Comparison of ENCODE assay signal across 1 cellular context in the genomic region with DNA sequence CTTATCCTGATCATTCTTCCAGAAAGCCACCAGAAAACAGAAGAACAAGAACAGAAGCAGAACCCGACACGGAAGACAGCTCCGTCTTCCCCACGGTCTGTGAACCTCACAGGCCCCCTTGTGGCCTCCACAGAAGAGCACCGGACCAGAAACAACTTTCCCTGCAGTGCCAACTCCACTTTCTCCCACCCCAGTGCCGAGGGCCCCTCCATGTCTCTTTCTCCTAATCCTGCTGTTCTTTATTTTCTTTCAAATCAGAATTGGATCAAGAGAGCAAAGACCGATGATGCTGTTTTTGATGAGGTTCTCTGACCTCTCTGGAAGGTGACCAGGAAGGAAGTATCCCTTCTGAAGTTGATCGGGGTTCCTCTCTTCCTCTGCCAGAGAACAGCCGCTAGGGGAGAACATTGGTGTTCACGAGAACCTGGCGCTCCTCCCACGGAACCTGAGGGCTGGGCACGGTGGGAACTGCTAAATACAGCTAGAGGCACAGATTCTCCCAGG.
A peak's percentile ranks its signal among the peaks of the same experiment; 100 is the strongest.
TF ChIP-seq lines count a peak whose summit lies in the region.

No MANE protein-coding gene starts in this region.

TF ChIP-seq in GM12878, 131 proteins besides CTCF, POLR2A, EP300 and RAD21 (continued from another document):
- TF ChIP-seq CEBPZ (IDR thresholded peaks at IDR 0.05; ENCODE audit: low read depth, low read length), result no peak
- no peak for TF ChIP-seq MEF2B (IDR thresholded peaks at IDR 0.05; ENCODE audit: partially characterized antibody, poor library complexity, severe bottlenecking)
- no peak for TF ChIP-seq MXI1 (IDR thresholded peaks at IDR 0.05; ENCODE audit: low read depth, low read length)
- TF ChIP-seq EZH2 (IDR thresholded peaks at IDR 0.05; ENCODE audit: borderline replicate concordance, control insufficient read depth, low read depth, low read length), result no peak
- no peak for TF ChIP-seq RFX5 (IDR thresholded peaks at IDR 0.05; ENCODE audit: low read depth, low read length)
- TF ChIP-seq SP1 (IDR thresholded peaks at IDR 0.05; ENCODE audit: low read depth, low read length), result no peak
- TF ChIP-seq, protein P1, sequence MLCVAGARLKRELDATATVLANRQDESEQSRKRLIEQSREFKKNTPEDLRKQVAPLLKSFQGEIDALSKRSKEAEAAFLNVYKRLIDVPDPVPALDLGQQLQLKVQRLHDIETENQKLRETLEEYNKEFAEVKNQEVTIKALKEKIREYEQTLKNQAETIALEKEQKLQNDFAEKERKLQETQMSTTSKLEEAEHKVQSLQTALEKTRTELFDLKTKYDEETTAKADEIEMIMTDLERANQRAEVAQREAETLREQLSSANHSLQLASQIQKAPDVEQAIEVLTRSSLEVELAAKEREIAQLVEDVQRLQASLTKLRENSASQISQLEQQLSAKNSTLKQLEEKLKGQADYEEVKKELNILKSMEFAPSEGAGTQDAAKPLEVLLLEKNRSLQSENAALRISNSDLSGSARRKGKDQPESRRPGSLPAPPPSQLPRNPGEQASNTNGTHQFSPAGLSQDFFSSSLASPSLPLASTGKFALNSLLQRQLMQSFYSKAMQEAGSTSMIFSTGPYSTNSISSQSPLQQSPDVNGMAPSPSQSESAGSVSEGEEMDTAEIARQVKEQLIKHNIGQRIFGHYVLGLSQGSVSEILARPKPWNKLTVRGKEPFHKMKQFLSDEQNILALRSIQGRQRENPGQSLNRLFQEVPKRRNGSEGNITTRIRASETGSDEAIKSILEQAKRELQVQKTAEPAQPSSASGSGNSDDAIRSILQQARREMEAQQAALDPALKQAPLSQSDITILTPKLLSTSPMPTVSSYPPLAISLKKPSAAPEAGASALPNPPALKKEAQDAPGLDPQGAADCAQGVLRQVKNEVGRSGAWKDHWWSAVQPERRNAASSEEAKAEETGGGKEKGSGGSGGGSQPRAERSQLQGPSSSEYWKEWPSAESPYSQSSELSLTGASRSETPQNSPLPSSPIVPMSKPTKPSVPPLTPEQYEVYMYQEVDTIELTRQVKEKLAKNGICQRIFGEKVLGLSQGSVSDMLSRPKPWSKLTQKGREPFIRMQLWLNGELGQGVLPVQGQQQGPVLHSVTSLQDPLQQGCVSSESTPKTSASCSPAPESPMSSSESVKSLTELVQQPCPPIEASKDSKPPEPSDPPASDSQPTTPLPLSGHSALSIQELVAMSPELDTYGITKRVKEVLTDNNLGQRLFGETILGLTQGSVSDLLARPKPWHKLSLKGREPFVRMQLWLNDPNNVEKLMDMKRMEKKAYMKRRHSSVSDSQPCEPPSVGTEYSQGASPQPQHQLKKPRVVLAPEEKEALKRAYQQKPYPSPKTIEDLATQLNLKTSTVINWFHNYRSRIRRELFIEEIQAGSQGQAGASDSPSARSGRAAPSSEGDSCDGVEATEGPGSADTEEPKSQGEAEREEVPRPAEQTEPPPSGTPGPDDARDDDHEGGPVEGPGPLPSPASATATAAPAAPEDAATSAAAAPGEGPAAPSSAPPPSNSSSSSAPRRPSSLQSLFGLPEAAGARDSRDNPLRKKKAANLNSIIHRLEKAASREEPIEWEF (IDR thresholded peaks at IDR 0.05; ENCODE audit: insufficient replicate concordance, low read depth, low read length), result no peak
- TF ChIP-seq, protein P2, sequence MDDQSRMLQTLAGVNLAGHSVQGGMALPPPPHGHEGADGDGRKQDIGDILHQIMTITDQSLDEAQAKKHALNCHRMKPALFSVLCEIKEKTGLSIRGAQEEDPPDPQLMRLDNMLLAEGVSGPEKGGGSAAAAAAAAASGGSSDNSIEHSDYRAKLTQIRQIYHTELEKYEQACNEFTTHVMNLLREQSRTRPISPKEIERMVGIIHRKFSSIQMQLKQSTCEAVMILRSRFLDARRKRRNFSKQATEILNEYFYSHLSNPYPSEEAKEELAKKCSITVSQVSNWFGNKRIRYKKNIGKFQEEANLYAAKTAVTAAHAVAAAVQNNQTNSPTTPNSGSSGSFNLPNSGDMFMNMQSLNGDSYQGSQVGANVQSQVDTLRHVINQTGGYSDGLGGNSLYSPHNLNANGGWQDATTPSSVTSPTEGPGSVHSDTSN (IDR thresholded peaks at IDR 0.05; ENCODE audit: insufficient replicate concordance, low read depth, low read length), result no peak
- no peak for TF ChIP-seq SMAD1 (IDR thresholded peaks at IDR 0.05; ENCODE audit: low read depth, partially characterized antibody)
- no peak for TF ChIP-seq NR2C2 (IDR thresholded peaks at IDR 0.05; ENCODE audit: borderline replicate concordance, control insufficient read depth, insufficient read length, low read depth)
- TF ChIP-seq, protein P3, sequence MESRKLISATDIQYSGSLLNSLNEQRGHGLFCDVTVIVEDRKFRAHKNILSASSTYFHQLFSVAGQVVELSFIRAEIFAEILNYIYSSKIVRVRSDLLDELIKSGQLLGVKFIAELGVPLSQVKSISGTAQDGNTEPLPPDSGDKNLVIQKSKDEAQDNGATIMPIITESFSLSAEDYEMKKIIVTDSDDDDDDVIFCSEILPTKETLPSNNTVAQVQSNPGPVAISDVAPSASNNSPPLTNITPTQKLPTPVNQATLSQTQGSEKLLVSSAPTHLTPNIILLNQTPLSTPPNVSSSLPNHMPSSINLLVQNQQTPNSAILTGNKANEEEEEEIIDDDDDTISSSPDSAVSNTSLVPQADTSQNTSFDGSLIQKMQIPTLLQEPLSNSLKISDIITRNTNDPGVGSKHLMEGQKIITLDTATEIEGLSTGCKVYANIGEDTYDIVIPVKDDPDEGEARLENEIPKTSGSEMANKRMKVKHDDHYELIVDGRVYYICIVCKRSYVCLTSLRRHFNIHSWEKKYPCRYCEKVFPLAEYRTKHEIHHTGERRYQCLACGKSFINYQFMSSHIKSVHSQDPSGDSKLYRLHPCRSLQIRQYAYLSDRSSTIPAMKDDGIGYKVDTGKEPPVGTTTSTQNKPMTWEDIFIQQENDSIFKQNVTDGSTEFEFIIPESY (IDR thresholded peaks at IDR 0.05), result no peak
- no peak for TF ChIP-seq TCF12 (IDR thresholded peaks at IDR 0.05; ENCODE audit: low read depth, low read length)
- TF ChIP-seq PAX5 (IDR thresholded peaks at IDR 0.05; ENCODE audit: borderline replicate concordance, low read depth, low read length), result peak; percentile 87
- no peak for TF ChIP-seq GATAD2B (conservative IDR thresholded peaks at IDR 0.05; ENCODE audit: low read depth)
- TF ChIP-seq STAT1 (conservative IDR thresholded peaks at IDR 0.05), result no peak
- 0 out of 2 replicates have a peak, but pooled peaks have one; percentile 0 for TF ChIP-seq SPI1 (IDR thresholded peaks at IDR 0.05; ENCODE audit: borderline replicate concordance, insufficient read depth, low read depth, low read length)
